In genomic region chr21:16773206-16773605, GRCh38 we compare ENCODE assay signal across 24 cellular contexts.
DNase-seq lines count a peak whose midpoint lies in the region; TF ChIP-seq lines count a peak whose summit lies in the region.
"Had no signal": no experiment of that assay in that cellular context is flagged by ENCODE, and none has a peak within 500 bp of the region (broad histone marks: within the 10 kb centered on the region; RNA-seq: fewer than 3 reads in every experiment).

No MANE protein-coding gene starts in this region.

- POLR2A ChIA-PET in AG04450 (lab: Yijun Ruan, JAX): interaction anchor here (0.7 kb wide), 1 partner anchor 53 kb away, joined by 4 read pairs; no protein-coding TSS in a partner anchor

- H3K4me1 Mint-ChIP-seq in activated T-cell treated with anti-CD3 and anti-CD28 coated beads, Interleukin-2, amount 50 U/mL, for 24 hours (ENCODE audit: low read depth): no peaks in the 10 kb centered on the region
- H3K4me1 Mint-ChIP-seq: activated naive CD4-positive, alpha-beta T cell treated with anti-CD3 and anti-CD28 coated beads, Interleukin-2, amount 50 U/mL, for 24 hours; memory B cell; naive thymus-derived CD8-positive, alpha-beta T cell had no signal

- no peak for TF ChIP-seq CTCF in AG04450 (IDR thresholded peaks at IDR 0.05; ENCODE audit: low read depth, low read length)
- no peak for TF ChIP-seq CTCF in cardiac fibroblast (IDR thresholded peaks at IDR 0.05; ENCODE audit: low read depth, low read length)

- no peak overlapping the region for H3K4me3 ChIP-seq in AG04450 (ENCODE audit: low read depth, low read length)
- H3K4me3 ChIP-seq in cardiac fibroblast (replicated peaks in 1 of 2; ENCODE audit: low read depth in 2 of 2, low read length in 2 of 2): no peak overlapping the region
- H3K4me3 ChIP-seq: esophagus muscularis mucosa, right lobe of liver had no signal

- peak; percentile 8 for DNase-seq in AG04450 (ENCODE audit: low read depth, low spot score)
- DNase-seq in HS-5 (ENCODE audit: low read depth): peak; percentile 24
- DNase-seq in cardiac fibroblast (ENCODE audit: low read depth in 2 of 2): peak; percentile 58
- peak; percentile 60 for DNase-seq in iris pigment epithelial cell (ENCODE audit: low read depth)
- DNase-seq in activated T-cell treated with anti-CD3 and anti-CD28 coated beads, Interleukin-2, amount 50 U/mL, for 24 hours: no peak
- DNase-seq in NCI-H446 treated with DMSO at 0.1 percent for 48 hours (lab: John Stamatoyannopoulos, UW): no peak
- DNase-seq in NCI-H345 treated with DMSO at 0.1 percent for 48 hours (lab: John Stamatoyannopoulos, UW; ENCODE audit: unreplicated experiment): no peak
- no peak for DNase-seq in NOMO-1 (lab: John Stamatoyannopoulos, UW; ENCODE audit: unreplicated experiment in 2 of 2)
- DNase-seq: activated CD4-positive, alpha-beta T cell treated with anti-CD3 and anti-CD28 coated beads for 4 hours; C1 segment of cervical spinal cord; DND-41; effector CD8-positive, alpha-beta T cell; head of caudate nucleus; KG1; left cardiac atrium; naive thymus-derived CD8-positive, alpha-beta T cell; right lobe of liver; substantia nigra; T-helper 1 cell had no signal

- no peaks in the 10 kb centered on the region for H3K36me3 Mint-ChIP-seq in activated T-cell treated with anti-CD3 and anti-CD28 coated beads, Interleukin-2, amount 50 U/mL, for 24 hours (ENCODE audit: low read depth)
- H3K36me3 Mint-ChIP-seq: activated naive CD4-positive, alpha-beta T cell treated with anti-CD3 and anti-CD28 coated beads, Interleukin-2, amount 50 U/mL, for 24 hours; memory B cell; naive thymus-derived CD8-positive, alpha-beta T cell had no signal

- H3K27ac Mint-ChIP-seq in activated T-cell treated with anti-CD3 and anti-CD28 coated beads, Interleukin-2, amount 50 U/mL, for 24 hours: no peak overlapping the region
- H3K27ac Mint-ChIP-seq: activated naive CD4-positive, alpha-beta T cell treated with anti-CD3 and anti-CD28 coated beads, Interleukin-2, amount 50 U/mL, for 24 hours; activated T-helper 1 cell treated with anti-CD3 and anti-CD28 coated beads, Interleukin-12 subunit alpha, Interleukin-12 subunit beta, Interleukin-2, Interleukin-4 antibody, amounts not matched to agents 30 ng/mL and 10 ng/mL and 1 ng/mL, durations not matched to agents 14 hours and 24 hours and 36 hours; memory B cell; naive thymus-derived CD8-positive, alpha-beta T cell had no signal

- CTCF ChIA-PET in AG04450 (lab: Charles Lee): interaction anchor here (0.6 kb wide), 1 partner anchor 1789 kb away, joined by 3 read pairs; no protein-coding TSS in a partner anchor

- no peaks in the 10 kb centered on the region for H3K27me3 ChIP-seq in AG04450 (ENCODE audit: control insufficient read depth, insufficient read depth, low read length)
- H3K27me3 ChIP-seq: esophagus muscularis mucosa, right lobe of liver had no signal

- H3K9me3 ChIP-seq in AG04450 (ENCODE audit: control insufficient read depth, insufficient read depth, low read length): no peaks in the 10 kb centered on the region
- H3K9me3 ChIP-seq: esophagus muscularis mucosa, right lobe of liver had no signal

- H3K4me3 Mint-ChIP-seq in activated T-cell treated with anti-CD3 and anti-CD28 coated beads, Interleukin-2, amount 50 U/mL, for 24 hours: no peak overlapping the region
- H3K4me3 Mint-ChIP-seq: activated naive CD4-positive, alpha-beta T cell treated with anti-CD3 and anti-CD28 coated beads, Interleukin-2, amount 50 U/mL, for 24 hours; activated T-helper 1 cell treated with anti-CD3 and anti-CD28 coated beads, Interleukin-12 subunit alpha, Interleukin-12 subunit beta, Interleukin-2, Interleukin-4 antibody, amounts not matched to agents 30 ng/mL and 10 ng/mL and 1 ng/mL, durations not matched to agents 14 hours and 24 hours and 36 hours; memory B cell; naive thymus-derived CD8-positive, alpha-beta T cell had no signal

- no peaks in the 10 kb centered on the region for H3K27me3 Mint-ChIP-seq in activated T-cell treated with anti-CD3 and anti-CD28 coated beads, Interleukin-2, amount 50 U/mL, for 24 hours
- H3K27me3 Mint-ChIP-seq: activated naive CD4-positive, alpha-beta T cell treated with anti-CD3 and anti-CD28 coated beads, Interleukin-2, amount 50 U/mL, for 24 hours; memory B cell; naive thymus-derived CD8-positive, alpha-beta T cell had no signal

- H3K27ac ChIP-seq in AG04450 (ENCODE audit: low read depth, low read length): no peak overlapping the region
- H3K27ac ChIP-seq: esophagus muscularis mucosa, parathyroid adenoma, right lobe of liver had no signal

- H3K9me3 Mint-ChIP-seq in activated T-cell treated with anti-CD3 and anti-CD28 coated beads, Interleukin-2, amount 50 U/mL, for 24 hours: peaks cover 18% of the 10 kb centered on the region

Comparison
In these comparisons a context has a peak if more than half of its experiments do, and no peak if none do; other contexts are left out.
1. DNase-seq: peak in AG04450 (single experiment), HS-5 (single experiment), cardiac fibroblast (2 of 2) and iris pigment epithelial cell (single experiment); none in activated T-cell treated with anti-CD3 and anti-CD28 coated beads, Interleukin-2, amount 50 U/mL, for 24 hours (single experiment), NCI-H446 treated with DMSO at 0.1 percent for 48 hours (single experiment), NCI-H345 treated with DMSO at 0.1 percent for 48 hours (single experiment) and NOMO-1 (0 of 2).